ENCODE assay signal across 8 cellular contexts in genomic region chr17:81550830-81551457, GRCh38. TPM values are rescaled to one million over a fixed set of nuclear protein-coding genes. Genes with fewer than 3 reads are reported as not detected.
DNase-seq lines count a peak whose midpoint lies in the region; ATAC-seq, FAIRE-seq and TF ChIP-seq lines count a peak whose summit lies in the region.

No MANE protein-coding gene starts in this region.

- H3K9me3 ChIP-seq in HepG2 (ENCODE audit: low read length) (no peaks in the 10 kb centered on the region), thoracic aorta (no peaks in the 10 kb centered on the region)

- POLR2A ChIA-PET in HepG2 (lab: Yijun Ruan, JAX): interaction anchor here (0.6 to 2.5 kb wide), 5 partner anchors 8 to 156 kb away, joined by 3 to 27 read pairs (median 5); partner anchors contain the start of genes ACTG1 and BAHCC1

- no peaks in the 10 kb centered on the region for H3K9me3 Mint-ChIP-seq in activated CD8-positive, alpha-beta memory T cell treated with anti-CD3 and anti-CD28 coated beads, Interleukin-2, amount 10 ng/mL, durations not matched to agents 7 days and 5 days (ENCODE audit: low read depth)

- in situ Hi-C loops in astrocyte of the cerebellum (cut with HindIII; ENCODE audit: low sequenced_read_pairs) (no loop called here), HepG2 (cut with HindIII; ENCODE audit: extremely low pct_ligation_motif_present, low pct_unique_long_range_greater_than_20kb) (no loop called here)

- peak overlapping the region; percentile 79 for H3K9ac ChIP-seq in HepG2 (ENCODE audit: insufficient read depth, low read depth, low read length)

- no peak overlapping the region for H2AFZ ChIP-seq in HepG2 (ENCODE audit: low read length)

- TF ChIP-seq CTCF in astrocyte of the cerebellum (IDR thresholded peaks at IDR 0.05; ENCODE audit: low read depth, low read length, missing control alignments): no peak
- no peak for TF ChIP-seq CTCF in HepG2 (CRISPR knock-in tag; IDR thresholded peaks at IDR 0.05)
- no peak for TF ChIP-seq CTCF in thoracic aorta (IDR thresholded peaks at IDR 0.05)

- H3K4me1 ChIP-seq in HepG2 (ENCODE audit: insufficient read depth, low read length) (peaks cover 36% of the 10 kb centered on the region), thoracic aorta (ENCODE audit: control insufficient read depth in 1 of 2, low read depth in 2 of 2) (peaks cover 18 to 32% of the 10 kb centered on the region in 2 donors)

- DNase-seq in activated CD8-positive, alpha-beta memory T cell treated with anti-CD3 and anti-CD28 coated beads, Interleukin-2, amount 10 ng/mL, durations not matched to agents 7 days and 5 days: no peak
- DNase-seq in activated CD8-positive, alpha-beta memory T cell treated with anti-CD3 and anti-CD28 coated beads, Interleukin-2, amount 50 U/mL, for 48 hours: no peak
- DNase-seq in astrocyte of the cerebellum (ENCODE audit: low read depth) (no peak), HepG2 (ENCODE audit: low spot score) (no peak), thoracic aorta (ENCODE audit: low spot score) (no peak), NCI-H1436 treated with DMSO at 0.1 percent for 48 hours (lab: John Stamatoyannopoulos, UW) (no peak)
- no peak for DNase-seq in activated effector memory CD4-positive, alpha-beta T cell treated with Interleukin-2 at 50 U/mL for 16 hours

- no peaks in the 10 kb centered on the region for H3K27me3 Mint-ChIP-seq in activated CD8-positive, alpha-beta memory T cell treated with anti-CD3 and anti-CD28 coated beads, Interleukin-2, amount 10 ng/mL, durations not matched to agents 7 days and 5 days

- no peak for ATAC-seq in activated CD8-positive, alpha-beta memory T cell treated with anti-CD3 and anti-CD28 coated beads, Interleukin-2, amount 10 ng/mL, durations not matched to agents 7 days and 5 days
- ATAC-seq in HepG2: no peak
- ATAC-seq in thoracic aorta (ENCODE audit: insufficient number of reproducible peaks, low FRiP score, low read depth): no peak
- no peak for ATAC-seq in GM19397 (IDR thresholded peaks at IDR 0.05; ENCODE audit: unreplicated experiment)

- H3K27me3 ChIP-seq in HepG2 (ENCODE audit: control insufficient read depth in 1 of 2, insufficient read depth in 2 of 2, low read length in 2 of 2) (no peaks in the 10 kb centered on the region; a peak in 1 of 5 replicates), thoracic aorta (replicated peaks; ENCODE audit: insufficient read depth) (no peaks in the 10 kb centered on the region)

- TF ChIP-seq EP300 in HepG2 (IDR thresholded peaks at IDR 0.05; ENCODE audit: low read depth in 2 of 2, low read length in 2 of 2) (no peak), HepG2 (CRISPR knock-in tag; IDR thresholded peaks at IDR 0.05; ENCODE audit: borderline replicate concordance) (no peak)

- H3K36me3 ChIP-seq in HepG2 (replicated peaks in 1 of 2; ENCODE audit: control insufficient read depth in 1 of 2, insufficient read depth in 2 of 2, low read length in 2 of 2) (peaks cover 19 to 36% of the 10 kb centered on the region in 2 experiments), thoracic aorta (peaks cover 25% of the 10 kb centered on the region)

- CTCF ChIA-PET in activated CD8-positive, alpha-beta memory T cell treated with anti-CD3 and anti-CD28 coated beads, Interleukin-2, amount 10 ng/mL, durations not matched to agents 7 days and 5 days (lab: Charles Lee): interaction anchor here (1.2 to 1.7 kb wide), 2 partner anchors 7 to 33 kb away, joined by 3 to 8 read pairs; no protein-coding TSS in a partner anchor
- CTCF ChIA-PET in HepG2 (lab: Yijun Ruan, JAX; ENCODE audit: low intra/inter-chr PET ratio, low total read pairs): no interaction called here

- TF ChIP-seq POLR2A in HepG2 (IDR thresholded peaks at IDR 0.05; ENCODE audit: insufficient read depth in 1 of 2, low read depth in 2 of 2, low read length in 2 of 2): no peak

- WGBS in HepG2 (ENCODE audit: low lambda C conversion rate): 85% methylated on average over 23 of the region's 27 CpGs

- H3K27ac Mint-ChIP-seq in activated CD8-positive, alpha-beta memory T cell treated with anti-CD3 and anti-CD28 coated beads, Interleukin-2, amount 10 ng/mL, durations not matched to agents 7 days and 5 days: no peak overlapping the region

- no peak for FAIRE-seq in HepG2 (lab: Jason Lieb, UNC)

- intact Hi-C loops in HepG2 (cut with micrococcal nuclease; ENCODE audit: unreplicated experiment): loop anchor here (1.0 kb wide), 1 partner anchor 50 kb away; no protein-coding TSS in a partner anchor

- H3K79me2 ChIP-seq in HepG2 (ENCODE audit: insufficient read depth, low read length): peaks cover 10% of the 10 kb centered on the region

- H3K4me3 Mint-ChIP-seq in activated CD8-positive, alpha-beta memory T cell treated with anti-CD3 and anti-CD28 coated beads, Interleukin-2, amount 10 ng/mL, durations not matched to agents 7 days and 5 days: peak overlapping the region; percentile 82

- H3K4me2 ChIP-seq in HepG2 (ENCODE audit: low read depth, low read length): peak overlapping the region; percentile 98

- peaks cover 41% of the 10 kb centered on the region for H3K4me1 Mint-ChIP-seq in activated CD8-positive, alpha-beta memory T cell treated with anti-CD3 and anti-CD28 coated beads, Interleukin-2, amount 10 ng/mL, durations not matched to agents 7 days and 5 days

- peaks cover 7% of the 10 kb centered on the region for H3K36me3 Mint-ChIP-seq in activated CD8-positive, alpha-beta memory T cell treated with anti-CD3 and anti-CD28 coated beads, Interleukin-2, amount 10 ng/mL, durations not matched to agents 7 days and 5 days

- H3K27ac ChIP-seq in HepG2 (ENCODE audit: extremely low read length, insufficient read depth, low read length): no peak overlapping the region
- H3K27ac ChIP-seq in thoracic aorta: no peak overlapping the region

- peak overlapping the region; percentile 90 for H3K4me3 ChIP-seq in astrocyte of the cerebellum (ENCODE audit: low read depth, low read length)
- peak overlapping the region; percentile 95 to 97 (median 96) for H3K4me3 ChIP-seq in HepG2 (replicated peaks in 1 of 3; ENCODE audit: insufficient read depth in 1 of 3, low read depth in 2 of 3, low read length in 3 of 3)
- peak overlapping the region; percentile 98 for H3K4me3 ChIP-seq in thoracic aorta

- BruUV-seq in HepG2 (replicated peaks; lab: Mats Ljungman, UMichigan): TSS peak; percentile 39

- TF ChIP-seq RAD21 in HepG2 (CRISPR knock-in tag; IDR thresholded peaks at IDR 0.05): 0 out of 2 replicates have a peak, but pooled peaks have one; percentile 3

- peaks cover 4% of the 10 kb centered on the region; the same call in 1 of the 2 replicates for H4K20me1 ChIP-seq in HepG2 (ENCODE audit: insufficient read depth, low read length)

RNA-seq across cellular contexts. Expression of gene FAAP100, which starts 1.2 kb away (rescaled TPM):
- 10 to 100 TPM; 39.8 to 44.5 TPM for total RNA-seq in activated CD8-positive, alpha-beta memory T cell treated with anti-CD3 and anti-CD28 coated beads, Interleukin-2, amount 10 ng/mL, durations not matched to agents 7 days and 5 days
- total RNA-seq in HepG2 (2016; rRNA removed; fragmentation: Illumina TruSeq; extraction: Trizol): 13.9 and 20.8 TPM in 2 replicates
- total RNA-seq in HepG2 (2016; cell fraction: cytosol; rRNA removed; fragmentation: Illumina TruSeq; extraction: Trizol; ENCODE audit: low read depth): 10.4 and 11.2 TPM in 2 replicates
- total RNA-seq in HepG2 (2016; cell fraction: insoluble cytoplasmic fraction; rRNA removed; fragmentation: Illumina TruSeq; extraction: Trizol): 11.4 and 20.4 TPM in 2 replicates
- total RNA-seq in HepG2 (2016; cell fraction: membrane; rRNA removed; fragmentation: Illumina TruSeq; extraction: Trizol): 23.6 and 25.4 TPM in 2 replicates
- total RNA-seq in HepG2 (2016; cell fraction: nucleus; rRNA removed; fragmentation: Illumina TruSeq; extraction: Trizol): 19.0 and 22.7 TPM in 2 replicates
- polyA plus RNA-seq in HepG2 (2011; rRNA removed): 7.6 and 11.1 TPM in 2 replicates
- polyA plus RNA-seq in HepG2 (2011; cell fraction: cytosol; rRNA removed): 6.5 and 11.8 TPM in 2 replicates
- 37.4 and 38.6 TPM in 2 replicates for polyA plus RNA-seq in HepG2 (2011; cell fraction: nucleus; rRNA removed)
- polyA plus RNA-seq in HepG2 (2012): 9.3 and 10.7 TPM in 2 replicates
- polyA plus RNA-seq in HepG2 (2016; cell fraction: cytosol; fragmentation: Illumina TruSeq; extraction: Trizol; ENCODE audit: low read depth): 6.1 and 6.4 TPM in 2 replicates
- polyA plus RNA-seq in HepG2 (2016; cell fraction: insoluble cytoplasmic fraction; fragmentation: Illumina TruSeq; extraction: Trizol; ENCODE audit: low read depth): 13.7 and 17.1 TPM in 2 replicates
- 14.4 and 16.7 TPM in 2 replicates for polyA plus RNA-seq in HepG2 (2016; cell fraction: membrane; fragmentation: Illumina TruSeq; extraction: Trizol; ENCODE audit: low read depth)
- 43.7 and 45.9 TPM in 2 replicates for polyA plus RNA-seq in HepG2 (2016; cell fraction: nucleus; fragmentation: Illumina TruSeq; extraction: Trizol; ENCODE audit: insufficient read depth, low read depth)
- polyA minus RNA-seq in HepG2 (2011; rRNA and poly(A)+ RNA removed; ENCODE audit: low replicate concordance): 13.6 and 27.9 TPM in 2 replicates
- polyA minus RNA-seq in HepG2 (2011; cell fraction: cytosol; rRNA and poly(A)+ RNA removed): 7.7 and 8.2 TPM in 2 replicates
- polyA minus RNA-seq in HepG2 (2011; cell fraction: nucleus; rRNA and poly(A)+ RNA removed): 22.8 and 26.2 TPM in 2 replicates
- 10 to 100 TPM; 43.2 to 57.9 TPM for total RNA-seq in thoracic aorta

RNA-seq across cellular contexts. Expression of gene FSCN2, which starts 22.8 kb away (rescaled TPM):
- total RNA-seq in activated CD8-positive, alpha-beta memory T cell treated with anti-CD3 and anti-CD28 coated beads, Interleukin-2, amount 10 ng/mL, durations not matched to agents 7 days and 5 days: under 1 TPM; 0.41 to 0.56 TPM
- total RNA-seq in HepG2 (2016; rRNA removed; fragmentation: Illumina TruSeq; extraction: Trizol): not detected in 2 replicates
- not detected in 2 replicates for total RNA-seq in HepG2 (2016; cell fraction: cytosol; rRNA removed; fragmentation: Illumina TruSeq; extraction: Trizol; ENCODE audit: low read depth)
- not detected in 2 replicates for total RNA-seq in HepG2 (2016; cell fraction: insoluble cytoplasmic fraction; rRNA removed; fragmentation: Illumina TruSeq; extraction: Trizol)
- total RNA-seq in HepG2 (2016; cell fraction: membrane; rRNA removed; fragmentation: Illumina TruSeq; extraction: Trizol): not detected in 2 replicates
- total RNA-seq in HepG2 (2016; cell fraction: nucleus; rRNA removed; fragmentation: Illumina TruSeq; extraction: Trizol): not detected in 2 replicates
- 0.09 and 0.31 TPM in 2 replicates for polyA plus RNA-seq in HepG2 (2011; rRNA removed)
- 0.17 TPM in 2 replicates for polyA plus RNA-seq in HepG2 (2011; cell fraction: cytosol; rRNA removed)
- 2.2 and 2.8 TPM in 2 replicates for polyA plus RNA-seq in HepG2 (2011; cell fraction: nucleus; rRNA removed)
- polyA plus RNA-seq in HepG2 (2012): 0.11 and 0.17 TPM in 2 replicates
- not detected in 2 replicates for polyA plus RNA-seq in HepG2 (2016; cell fraction: cytosol; fragmentation: Illumina TruSeq; extraction: Trizol; ENCODE audit: low read depth)
- not detected in 2 replicates for polyA plus RNA-seq in HepG2 (2016; cell fraction: insoluble cytoplasmic fraction; fragmentation: Illumina TruSeq; extraction: Trizol; ENCODE audit: low read depth)
- polyA plus RNA-seq in HepG2 (2016; cell fraction: membrane; fragmentation: Illumina TruSeq; extraction: Trizol; ENCODE audit: low read depth): not detected in 2 replicates
- polyA plus RNA-seq in HepG2 (2016; cell fraction: nucleus; fragmentation: Illumina TruSeq; extraction: Trizol; ENCODE audit: insufficient read depth, low read depth): not detected in 2 replicates
- 1.5 and 1.9 TPM in 2 replicates for polyA minus RNA-seq in HepG2 (2011; rRNA and poly(A)+ RNA removed; ENCODE audit: low replicate concordance)
- polyA minus RNA-seq in HepG2 (2011; cell fraction: cytosol; rRNA and poly(A)+ RNA removed): not detected in 2 replicates
- polyA minus RNA-seq in HepG2 (2011; cell fraction: nucleus; rRNA and poly(A)+ RNA removed): 0.75 and 0.77 TPM in 2 replicates
- total RNA-seq in thoracic aorta: 1 to 10 TPM; 4.2 to 9.2 TPM

RNA-seq across cellular contexts. Expression of gene ACTG1, which starts 38.3 kb away (rescaled TPM):
- total RNA-seq in activated CD8-positive, alpha-beta memory T cell treated with anti-CD3 and anti-CD28 coated beads, Interleukin-2, amount 10 ng/mL, durations not matched to agents 7 days and 5 days: 1,000 to 10,000 TPM; 3,566 to 4,759 TPM
- total RNA-seq in HepG2 (2016; rRNA removed; fragmentation: Illumina TruSeq; extraction: Trizol): 973 and 1,028 TPM in 2 replicates
- 361 and 399 TPM in 2 replicates for total RNA-seq in HepG2 (2016; cell fraction: cytosol; rRNA removed; fragmentation: Illumina TruSeq; extraction: Trizol; ENCODE audit: low read depth)
- 848 and 989 TPM in 2 replicates for total RNA-seq in HepG2 (2016; cell fraction: insoluble cytoplasmic fraction; rRNA removed; fragmentation: Illumina TruSeq; extraction: Trizol)
- total RNA-seq in HepG2 (2016; cell fraction: membrane; rRNA removed; fragmentation: Illumina TruSeq; extraction: Trizol): 986 and 1,002 TPM in 2 replicates
- 479 and 519 TPM in 2 replicates for total RNA-seq in HepG2 (2016; cell fraction: nucleus; rRNA removed; fragmentation: Illumina TruSeq; extraction: Trizol)
- polyA plus RNA-seq in HepG2 (2011; rRNA removed): 1,138 and 1,217 TPM in 2 replicates
- polyA plus RNA-seq in HepG2 (2011; cell fraction: cytosol; rRNA removed): 2,631 and 2,697 TPM in 2 replicates
- polyA plus RNA-seq in HepG2 (2011; cell fraction: nucleus; rRNA removed): 3,693 and 3,967 TPM in 2 replicates
- polyA plus RNA-seq in HepG2 (2012): 1,881 and 2,139 TPM in 2 replicates
- 598 and 619 TPM in 2 replicates for polyA plus RNA-seq in HepG2 (2016; cell fraction: cytosol; fragmentation: Illumina TruSeq; extraction: Trizol; ENCODE audit: low read depth)
- polyA plus RNA-seq in HepG2 (2016; cell fraction: insoluble cytoplasmic fraction; fragmentation: Illumina TruSeq; extraction: Trizol; ENCODE audit: low read depth): 1,358 and 1,713 TPM in 2 replicates
- 1,224 and 1,364 TPM in 2 replicates for polyA plus RNA-seq in HepG2 (2016; cell fraction: membrane; fragmentation: Illumina TruSeq; extraction: Trizol; ENCODE audit: low read depth)
- 1,038 and 1,070 TPM in 2 replicates for polyA plus RNA-seq in HepG2 (2016; cell fraction: nucleus; fragmentation: Illumina TruSeq; extraction: Trizol; ENCODE audit: insufficient read depth, low read depth)
- 750 and 1,581 TPM in 2 replicates for polyA minus RNA-seq in HepG2 (2011; rRNA and poly(A)+ RNA removed; ENCODE audit: low replicate concordance)
- 1,072 and 1,192 TPM in 2 replicates for polyA minus RNA-seq in HepG2 (2011; cell fraction: cytosol; rRNA and poly(A)+ RNA removed)
- polyA minus RNA-seq in HepG2 (2011; cell fraction: nucleus; rRNA and poly(A)+ RNA removed): 609 and 760 TPM in 2 replicates
- 1,000 to 10,000 TPM; 4,421 to 4,935 TPM for total RNA-seq in thoracic aorta
